27 cellular contexts compared by ENCODE assay signal in genomic region chrY:21459648-21460047, GRCh38. TPM values are rescaled to one million over a fixed set of nuclear protein-coding genes. Genes with fewer than 3 reads are reported as not detected.
"Had no signal": no experiment of that assay in that cellular context is flagged by ENCODE, and none has a peak within 500 bp of the region (broad histone marks: within the 10 kb centered on the region; RNA-seq: fewer than 3 reads in every experiment).

No MANE protein-coding gene starts in this region.

- H3K9me3 ChIP-seq: MG63, SK-N-SH had no signal

- H3K9ac ChIP-seq: SK-N-SH had no signal

- ATAC-seq: Panc1, PC-3 had no signal

- H3K4me3 ChIP-seq: MG63 had no signal

- H3K4me2 ChIP-seq: SK-N-SH had no signal

- H3K27ac ChIP-seq: RWPE1 had no signal

- DNase-seq: IMR-90, Karpas-422, KG1, MG63, NCI-H1092, NCI-H1105 treated with DMSO at 0.1 percent for 48 hours, NCI-H1417 treated with DMSO at 0.1 percent for 48 hours, NCI-H146, NCI-H1694 treated with DMSO at 0.1 percent for 48 hours, NCI-H1930, NCI-H2081, NCI-H2107, NCI-H226, NCI-H446, NCI-H510A, NCI-H524 treated with DMSO at 0.1 percent for 48 hours, NCI-H69, NCI-H774, PC-3, SHP77, SK-N-SH, SW 1271 had no signal

- H3K36me3 ChIP-seq: MG63 had no signal

- H3K27me3 ChIP-seq: MG63 had no signal

RNA-seq across cellular contexts. Expression of gene RBMY1B, which starts 51.5 kb away (rescaled TPM):
- total RNA-seq: HT-29, IMR-90, OCI-LY7, PC-3, SK-MEL-5 had no signal
- polyA plus RNA-seq: IMR-90, SK-N-SH had no signal
